In the genomic region with DNA sequence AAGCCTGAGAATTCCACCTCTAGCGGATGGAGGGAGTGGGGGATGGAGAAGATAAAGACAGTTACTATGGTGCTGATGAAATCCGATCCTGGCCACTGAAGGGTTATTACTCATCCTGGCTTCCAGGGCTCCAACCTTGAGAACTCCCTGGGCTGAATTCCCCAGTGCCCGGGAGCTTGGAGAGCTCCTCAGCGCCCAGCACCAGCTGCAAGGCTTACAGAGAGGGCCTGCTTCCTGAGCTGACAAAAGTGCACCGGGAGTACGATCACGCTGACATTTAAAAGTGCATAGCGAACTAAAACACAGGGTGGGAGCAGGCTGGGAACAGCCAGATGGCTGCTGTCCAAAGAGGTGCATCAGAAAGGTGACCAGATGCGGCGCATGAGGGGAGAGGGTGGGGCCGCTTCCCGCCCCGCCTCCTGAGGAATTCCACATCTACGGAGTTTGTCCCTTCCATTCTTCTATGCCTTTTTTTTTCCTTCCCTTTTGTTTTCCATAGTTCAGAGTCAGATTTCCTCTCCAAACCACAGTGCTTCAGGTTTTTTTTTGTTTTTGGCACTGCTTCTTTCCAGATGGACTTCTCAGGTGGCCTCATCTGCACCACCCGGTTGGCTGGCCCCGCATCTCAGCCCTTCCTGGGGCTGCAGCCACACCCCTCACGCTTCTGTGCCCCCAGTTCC, we compare ENCODE assay signal across 8 cellular contexts.
DNase-seq lines count a peak whose midpoint lies in the region; ATAC-seq and TF ChIP-seq lines count a peak whose summit lies in the region.

No MANE protein-coding gene starts in this region.

- no peaks in the 10 kb centered on the region for H3K27me3 ChIP-seq in left lung

- peak overlapping the region; percentile 57 to 62 for H3K27ac ChIP-seq in left lung
- H3K27ac ChIP-seq in urinary bladder (ENCODE audit: low read depth) = no peak overlapping the region

- intact Hi-C loops in left lung (cut with DNase I) = no loop called here

- ATAC-seq in left lung (peak; percentile 59), GM18502 (IDR thresholded peaks at IDR 0.05; ENCODE audit: poor library complexity, unreplicated experiment) (no peak), HG03469 (IDR thresholded peaks at IDR 0.05; ENCODE audit: unreplicated experiment) (no peak)

- WGBS in urinary bladder = 19% methylated on average over 17 of the region's 17 CpGs

- no peak for TF ChIP-seq CTCF in left lung (IDR thresholded peaks at IDR 0.05)

- H3K4me1 ChIP-seq in left lung (peaks cover 5 to 10% of the 10 kb centered on the region in 2 donors), urinary bladder (ENCODE audit: insufficient read depth) (no peaks in the 10 kb centered on the region)

- DNase-seq in DMS79 treated with DMSO at 0.1 percent for 48 hours (lab: John Stamatoyannopoulos, UW) (peak; percentile 84), NCI-H2196 treated with DMSO at 0.1 percent for 48 hours (lab: John Stamatoyannopoulos, UW; ENCODE audit: unreplicated experiment) (peak; percentile 72), cerebellar cortex (ENCODE audit: low spot score) (peak; percentile 13), left lung (no peak), T-helper 9 cell (no peak)

- no peaks in the 10 kb centered on the region for H3K9me3 ChIP-seq in left lung

- H3K36me3 ChIP-seq in left lung = no peaks in the 10 kb centered on the region
- no peaks in the 10 kb centered on the region for H3K36me3 ChIP-seq in urinary bladder (ENCODE audit: insufficient read depth)

- H3K4me3 ChIP-seq in left lung (no peak overlapping the region), urinary bladder (ENCODE audit: low read depth, low read length) (peak overlapping the region; percentile 5)

Comparison
In these comparisons a context has a peak if more than half of its experiments do, and no peak if none do; other contexts are left out.
1. DNase-seq: peak in DMS79 treated with DMSO at 0.1 percent for 48 hours (single experiment), NCI-H2196 treated with DMSO at 0.1 percent for 48 hours (single experiment) and cerebellar cortex (single experiment); none in left lung (0 of 2) and T-helper 9 cell (single experiment).